ENCODE assay signal across 13 cellular contexts in genomic region chr6:144379356-144379755, GRCh38.
DNase-seq lines count a peak whose midpoint lies in the region; ATAC-seq and TF ChIP-seq lines count a peak whose summit lies in the region.
"Had no signal": no experiment of that assay in that cellular context is flagged by ENCODE, and none has a peak within 500 bp of the region (broad histone marks: within the 10 kb centered on the region; RNA-seq: fewer than 3 reads in every experiment).

No MANE protein-coding gene starts in this region.

- H4K20me1 ChIP-seq in GM23248 (ENCODE audit: insufficient read depth) (no peaks in the 10 kb centered on the region), neural progenitor cell (ENCODE audit: low read depth) (no peaks in the 10 kb centered on the region)

- WGBS in GM23248 (ENCODE audit: low coverage in 1 of 2, low lambda C conversion rate in 2 of 2, missing lambda C conversion rate in 2 of 2), 2 experiments = 75 to 82% methylated on average over 7 of the region's 7 CpGs

- H3K9me3 Mint-ChIP-seq in memory B cell (peaks cover 6% of the 10 kb centered on the region), neural progenitor cell (peaks cover 15% of the 10 kb centered on the region)

- intact Hi-C loops in Right ventricle myocardium inferior (cut with DNase I) = loop anchor here (5.0 kb wide), 1 partner anchor 802 kb away; no protein-coding TSS in a partner anchor

- H2AFZ ChIP-seq in ACC112 (ENCODE audit: low read length, unreplicated experiment) (no peak overlapping the region), GM23248 (no peak overlapping the region), neural progenitor cell (replicated peaks) (no peak overlapping the region)

- in situ Hi-C loops in GM23248 (cut with MboI) = no loop called here

- H3K27me3 ChIP-seq in ACC112 (ENCODE audit: insufficient read depth, low read length) (no peaks in the 10 kb centered on the region), GM23248 (replicated peaks; ENCODE audit: insufficient read depth) (no peaks in the 10 kb centered on the region), adipocyte (replicated peaks; ENCODE audit: control insufficient read depth, insufficient read depth, low read length) (no peaks in the 10 kb centered on the region), neural progenitor cell (no peaks in the 10 kb centered on the region)
- H3K27me3 ChIP-seq: colonic mucosa had no signal

- H3K9ac ChIP-seq in GM23248 (no peak overlapping the region), adipocyte (ENCODE audit: low read length) (no peak overlapping the region), neural progenitor cell (no peak overlapping the region)

- peaks cover 38% of the 10 kb centered on the region for H3K79me2 ChIP-seq in ACC112 (ENCODE audit: control insufficient read depth, insufficient read depth, low read length, unreplicated experiment)
- peaks cover 96% of the 10 kb centered on the region for H3K79me2 ChIP-seq in GM23248 (ENCODE audit: insufficient read depth)
- peaks cover 12% of the 10 kb centered on the region for H3K79me2 ChIP-seq in neural progenitor cell (ENCODE audit: low read depth)

- ATAC-seq in memory B cell (ENCODE audit: low read depth) (peak; percentile 59), GM21576 (IDR thresholded peaks at IDR 0.05; ENCODE audit: unreplicated experiment) (no peak), Right ventricle myocardium inferior (no peak), HG03457 (IDR thresholded peaks at IDR 0.05; ENCODE audit: unreplicated experiment) (no peak)

- no peaks in the 10 kb centered on the region for H3K27me3 Mint-ChIP-seq in memory B cell
- H3K27me3 Mint-ChIP-seq in neural progenitor cell (ENCODE audit: insufficient read depth, low read depth) = no peaks in the 10 kb centered on the region

- H3K9me2 ChIP-seq in GM23248 (ENCODE audit: insufficient read depth) = no peaks in the 10 kb centered on the region

- H3F3A ChIP-seq in GM23248 (ENCODE audit: insufficient read depth) (peaks cover 30% of the 10 kb centered on the region), neural progenitor cell (ENCODE audit: low read depth) (no peaks in the 10 kb centered on the region)

- peak overlapping the region; percentile 87 for H3K27ac ChIP-seq in ACC112 (ENCODE audit: low read depth, low read length)
- peak overlapping the region; percentile 83 for H3K27ac ChIP-seq in GM23248
- no peak overlapping the region for H3K27ac ChIP-seq in neural progenitor cell
- H3K27ac ChIP-seq: colonic mucosa had no signal

- no peaks in the 10 kb centered on the region for H3K9me3 ChIP-seq in GM23248 (ENCODE audit: low read depth)
- no peaks in the 10 kb centered on the region for H3K9me3 ChIP-seq in adipocyte (ENCODE audit: control insufficient read depth, low read length)
- peaks cover 8% of the 10 kb centered on the region for H3K9me3 ChIP-seq in neural progenitor cell (ENCODE audit: low read depth)
- H3K9me3 ChIP-seq: colonic mucosa had no signal

- peaks cover 23% of the 10 kb centered on the region for H3K4me1 Mint-ChIP-seq in memory B cell
- no peaks in the 10 kb centered on the region for H3K4me1 Mint-ChIP-seq in neural progenitor cell

- no peak overlapping the region for H3K27ac Mint-ChIP-seq in memory B cell
- no peak overlapping the region for H3K27ac Mint-ChIP-seq in neural progenitor cell

- H3K4me1 ChIP-seq in ACC112 (ENCODE audit: control insufficient read depth, insufficient read depth, low read length, unreplicated experiment) = peaks cover 31% of the 10 kb centered on the region
- H3K4me1 ChIP-seq in GM23248 (ENCODE audit: insufficient read depth) = peaks cover 33% of the 10 kb centered on the region
- peaks cover 30% of the 10 kb centered on the region for H3K4me1 ChIP-seq in adipocyte (ENCODE audit: control insufficient read depth, insufficient read depth, low read length)
- H3K4me1 ChIP-seq in neural progenitor cell = no peaks in the 10 kb centered on the region
- H3K4me1 ChIP-seq: colonic mucosa had no signal

- H3K4me2 ChIP-seq in GM23248 (ENCODE audit: unreplicated experiment) = no peak overlapping the region
- no peak overlapping the region for H3K4me2 ChIP-seq in neural progenitor cell

- H3K4me3 ChIP-seq in ACC112 (ENCODE audit: low read depth, low read length) (no peak overlapping the region), GM23248 (no peak overlapping the region), adipocyte (ENCODE audit: low read length) (no peak overlapping the region), neural progenitor cell (no peak overlapping the region)
- H3K4me3 ChIP-seq: colonic mucosa had no signal

- H3K4me3 Mint-ChIP-seq in memory B cell = no peak overlapping the region
- no peak overlapping the region for H3K4me3 Mint-ChIP-seq in neural progenitor cell

- H3K36me3 ChIP-seq in ACC112 (ENCODE audit: insufficient read depth, low read length) (no peaks in the 10 kb centered on the region), GM23248 (ENCODE audit: low read depth) (no peaks in the 10 kb centered on the region), adipocyte (ENCODE audit: control insufficient read depth, insufficient read depth, low read length, severe bottlenecking) (no peaks in the 10 kb centered on the region), neural progenitor cell (no peaks in the 10 kb centered on the region)
- H3K36me3 ChIP-seq: colonic mucosa had no signal

- peak; percentile 79 for DNase-seq in GM23248
- peak; percentile 44 for DNase-seq in adipocyte (ENCODE audit: low read depth)
- no peak for DNase-seq in memory B cell (ENCODE audit: low spot score in 2 of 2)
- no peak for DNase-seq in neural progenitor cell (ENCODE audit: low spot score)
- DNase-seq in Right ventricle myocardium inferior (ENCODE audit: missing footprints) = no peak
- DNase-seq: activated T-cell treated with anti-CD3 and anti-CD28 coated beads, Interleukin-2, amount 50 U/mL, for 72 hours; colonic mucosa; COR-L47; hypothalamus; KG1 had no signal

- no peak for TF ChIP-seq CTCF in neural progenitor cell (IDR thresholded peaks at IDR 0.05)

- peaks cover 24% of the 10 kb centered on the region for H3K36me3 Mint-ChIP-seq in memory B cell
- peaks cover 10% of the 10 kb centered on the region for H3K36me3 Mint-ChIP-seq in neural progenitor cell

Comparison
In these comparisons a context has a peak if more than half of its experiments do, and no peak if none do; other contexts are left out.
1. DNase-seq: peak in GM23248 (single experiment) and adipocyte (single experiment); none in memory B cell (0 of 2), neural progenitor cell (single experiment) and Right ventricle myocardium inferior (single experiment).